In genomic region chr11:76598426-76598839, GRCh38 we compare ENCODE assay signal across 8 cellular contexts.
DNase-seq lines count a peak whose midpoint lies in the region; ATAC-seq and TF ChIP-seq lines count a peak whose summit lies in the region.

No MANE protein-coding gene starts in this region.

- H3K4me1 ChIP-seq in H9 (ENCODE audit: insufficient read depth, low read length) (no peaks in the 10 kb centered on the region), parathyroid adenoma (no peaks in the 10 kb centered on the region)

- no peaks in the 10 kb centered on the region for H3K79me1 ChIP-seq in H9 (ENCODE audit: insufficient read depth, low read depth, low read length, poor library complexity, severe bottlenecking)

- no peaks in the 10 kb centered on the region for H3K27me3 Mint-ChIP-seq in H9 (ENCODE audit: low read depth)

- H3T11ph ChIP-seq in H9 (ENCODE audit: low read length), result no peak overlapping the region

- no peaks in the 10 kb centered on the region for H4K20me1 ChIP-seq in H9 (ENCODE audit: control insufficient read depth, insufficient read depth, insufficient read length)

- H2BK120ac ChIP-seq in H9 (ENCODE audit: low read depth, low read length, poor library complexity, severe bottlenecking), result no peak overlapping the region

- no peak overlapping the region for H3K4me2 ChIP-seq in H9 (ENCODE audit: insufficient read depth, insufficient read length, low read length)
- no peak overlapping the region for H3K4me2 ChIP-seq in parathyroid adenoma (ENCODE audit: low read length)

- peak; percentile 71 for TF ChIP-seq CTCF in H9 (conservative IDR thresholded peaks at IDR 0.05)
- peak; percentile 14 for TF ChIP-seq CTCF in parathyroid adenoma (IDR thresholded peaks at IDR 0.05)

- no peak overlapping the region for H3K4me3 Mint-ChIP-seq in H9

- no peak overlapping the region for H3K27ac ChIP-seq in H9 (ENCODE audit: insufficient read length, low read depth, low read length)
- no peak overlapping the region for H3K27ac ChIP-seq in parathyroid adenoma

- no CpG with 5 or more reads among the region's 6 CpGs for WGBS in H9 (ENCODE audit: extremely low coverage, insufficient read length, low lambda C conversion rate)

- no peaks in the 10 kb centered on the region for H3K36me3 Mint-ChIP-seq in H9 (ENCODE audit: insufficient read depth in 1 of 3, low read depth in 3 of 3)

- H2BK15ac ChIP-seq in H9 (ENCODE audit: low read depth, low read length), result no peak overlapping the region

- no peak overlapping the region for H4K5ac ChIP-seq in H9 (ENCODE audit: insufficient read length, low read depth, low read length)

- ATAC-seq in esophagus mucosa (peak; percentile 53), GM21447 (IDR thresholded peaks at IDR 0.05; ENCODE audit: unreplicated experiment) (no peak)

- no peaks in the 10 kb centered on the region for H3K9me3 Mint-ChIP-seq in H9

- H2BK20ac ChIP-seq in H9 (ENCODE audit: low read depth, low read length, poor library complexity, severe bottlenecking), result no peak overlapping the region

- H4K91ac ChIP-seq in H9 (ENCODE audit: insufficient read length, low read depth, low read length), result no peak overlapping the region

- no peak overlapping the region for H2BK5ac ChIP-seq in H9 (ENCODE audit: insufficient read length, low read length)

- H3K4me3 ChIP-seq in parathyroid adenoma (ENCODE audit: low read depth, low read length), result no peak overlapping the region

- H4K8ac ChIP-seq in H9 (replicated peaks; ENCODE audit: insufficient read length, low read depth, low read length), result no peak overlapping the region

- H2BK12ac ChIP-seq in H9 (ENCODE audit: insufficient read length, low read depth, low read length), result no peak overlapping the region

- H2AFZ ChIP-seq in H9 (ENCODE audit: low read length) (no peak overlapping the region), parathyroid adenoma (no peak overlapping the region)

- H3K27me3 ChIP-seq in H9 (ENCODE audit: insufficient read depth, low read length) (no peaks in the 10 kb centered on the region), parathyroid adenoma (ENCODE audit: control insufficient read depth, insufficient read depth, low read length) (no peaks in the 10 kb centered on the region)

- DNase-seq in Daoy (ENCODE audit: low read depth), result peak; percentile 75
- peak; percentile 61 for DNase-seq in H9
- peak; percentile 76 for DNase-seq in RPMI7951 (ENCODE audit: low read depth)
- DNase-seq in GM19240 (ENCODE audit: insufficient read length, low spot score), result no peak
- DNase-seq in GM03348 (ENCODE audit: low spot score), result no peak

- H3K23me2 ChIP-seq in H9 (ENCODE audit: insufficient read length, low read depth, low read length, poor library complexity, severe bottlenecking), result no peaks in the 10 kb centered on the region

- no peak overlapping the region for H3K4ac ChIP-seq in H9 (ENCODE audit: low read depth, low read length)

- H3K4me1 Mint-ChIP-seq in H9, result peaks cover 3 to 5% of the 10 kb centered on the region in 2 experiments; a peak in 3 of 4 replicates

- H3K18ac ChIP-seq in H9 (ENCODE audit: insufficient read length, low read depth, low read length), result no peak overlapping the region

- H3K56ac ChIP-seq in H9 (ENCODE audit: insufficient read length, low read depth, low read length), result no peak overlapping the region

- H3K9ac ChIP-seq in H9 (ENCODE audit: extremely low read depth, insufficient read length, low read length) (no peak overlapping the region), parathyroid adenoma (no peak overlapping the region)

- H3K14ac ChIP-seq in H9 (ENCODE audit: insufficient read depth, low read length), result no peak overlapping the region

- no peaks in the 10 kb centered on the region for H3K79me2 ChIP-seq in H9 (ENCODE audit: insufficient read depth, low read length)
- H3K79me2 ChIP-seq in parathyroid adenoma, result no peaks in the 10 kb centered on the region

- H3K27ac Mint-ChIP-seq in H9, result no peak overlapping the region

- no peak overlapping the region for H2AK5ac ChIP-seq in H9 (ENCODE audit: insufficient read length, low read length)

- H3K23ac ChIP-seq in H9 (ENCODE audit: insufficient read length, low read depth, low read length), result no peak overlapping the region

- no peaks in the 10 kb centered on the region for H3K36me3 ChIP-seq in parathyroid adenoma (ENCODE audit: control insufficient read depth, insufficient read depth, low read length)

- H3K9me3 ChIP-seq in H9 (ENCODE audit: control insufficient read depth, low read depth, low read length) (no peaks in the 10 kb centered on the region), parathyroid adenoma (ENCODE audit: control insufficient read depth, low read length) (no peaks in the 10 kb centered on the region)

Comparison
In these comparisons a context has a peak if more than half of its experiments do, and no peak if none do; other contexts are left out.
1. DNase-seq: peak in Daoy (single experiment), H9 (single experiment) and RPMI7951 (single experiment); none in GM19240 (single experiment) and GM03348 (single experiment).